Comparison of ENCODE assay signal across 1 cellular context in the genomic region with DNA sequence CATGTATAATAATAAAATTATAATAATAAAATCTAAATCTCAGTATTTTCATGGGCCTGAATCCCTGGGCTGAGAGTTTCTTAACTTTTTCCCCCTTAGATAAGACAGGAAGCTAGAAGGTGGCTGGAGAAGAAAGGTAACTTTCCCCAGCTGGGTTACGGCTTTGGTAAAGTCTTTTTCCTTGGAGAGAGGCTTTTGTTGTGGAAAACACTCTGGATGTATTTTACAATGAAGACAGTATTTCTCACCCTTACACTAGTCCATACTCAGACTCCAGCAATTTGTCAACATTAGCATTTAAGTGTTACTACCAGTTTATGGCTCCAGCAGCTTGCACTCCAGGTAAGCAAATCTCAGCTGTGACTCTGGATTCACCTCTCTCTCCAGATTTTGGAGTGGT.
TF ChIP-seq lines count a peak whose summit lies in the region.

No MANE protein-coding gene starts in this region.

TF ChIP-seq in H1, 55 proteins besides CTCF, POLR2A, EP300 and RAD21 (continued from another document):
- TF ChIP-seq RBBP5 (IDR thresholded peaks at IDR 0.05; ENCODE audit: borderline replicate concordance, low read depth, low read length), result no peak
- no peak for TF ChIP-seq YY1 (IDR thresholded peaks at IDR 0.05; ENCODE audit: low read depth, low read length)
- no peak for TF ChIP-seq EGR1 (IDR thresholded peaks at IDR 0.05; ENCODE audit: borderline replicate concordance, low read depth, low read length)
- TF ChIP-seq SUZ12 (IDR thresholded peaks at IDR 0.05; ENCODE audit: low read length), result no peak
- no peak for TF ChIP-seq FOSL1 (IDR thresholded peaks at IDR 0.05; ENCODE audit: insufficient read depth, low read depth, low read length)
- no peak for TF ChIP-seq EZH2 (IDR thresholded peaks at IDR 0.05; ENCODE audit: low read depth, low read length, severe bottlenecking)
- no peak for TF ChIP-seq POLR2AphosphoS5 (IDR thresholded peaks at IDR 0.05; ENCODE audit: low read depth, low read length)
- no peak for TF ChIP-seq SIN3A (conservative IDR thresholded peaks at IDR 0.05 in 1 of 2, IDR thresholded peaks at IDR 0.05 in 1 of 2; ENCODE audit: low read depth in 1 of 2, low read length in 2 of 2)
- TF ChIP-seq SAP30 (IDR thresholded peaks at IDR 0.05; ENCODE audit: insufficient read depth, insufficient replicate concordance, low read length), result no peak
